9 cellular contexts compared by ENCODE assay signal in the genomic region with DNA sequence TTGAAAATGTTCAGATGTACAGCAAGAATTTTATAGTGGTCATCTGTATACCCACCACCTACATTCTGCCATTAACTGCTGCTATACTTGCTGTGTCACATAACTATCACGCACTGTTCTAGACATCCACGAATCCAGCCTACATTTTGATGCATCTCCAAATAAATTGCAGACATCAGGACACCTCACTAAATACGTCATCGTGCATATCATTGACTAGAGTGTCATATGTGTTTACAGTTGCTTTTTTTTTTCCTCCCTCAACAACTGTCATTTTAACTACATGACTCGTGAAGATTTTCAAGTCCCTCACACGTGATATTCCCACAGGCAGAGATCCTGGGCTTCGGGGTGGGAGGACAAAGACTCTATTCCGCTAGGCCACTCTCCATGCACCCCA. TPM values are rescaled to one million over a fixed set of nuclear protein-coding genes. Genes with fewer than 3 reads are reported as not detected.
A peak's percentile ranks its signal among the peaks of the same experiment; 100 is the strongest.
DNase-seq lines count a peak whose midpoint lies in the region; ATAC-seq and TF ChIP-seq lines count a peak whose summit lies in the region.
"Had no signal": no experiment of that assay in that cellular context is flagged by ENCODE, and none has a peak within 500 bp of the region (broad histone marks: within the 10 kb centered on the region; RNA-seq: fewer than 3 reads in every experiment).

No MANE protein-coding gene starts in this region.

- no peaks in the 10 kb centered on the region for H3F3A ChIP-seq in neural cell (ENCODE audit: insufficient read depth, low read length, poor library complexity, severe bottlenecking)

- H4K20me1 ChIP-seq in DND-41 (ENCODE audit: insufficient read depth, low read length) (no peaks in the 10 kb centered on the region), neural cell (ENCODE audit: insufficient read depth) (no peaks in the 10 kb centered on the region)

- no peak for TF ChIP-seq CTCF in DND-41 (IDR thresholded peaks at IDR 0.05; ENCODE audit: borderline replicate concordance, extremely low read depth, low read length, poor library complexity, severe bottlenecking)
- TF ChIP-seq CTCF in NB4 (IDR thresholded peaks at IDR 0.05; ENCODE audit: low read depth, low read length): no peak
- no peak for TF ChIP-seq CTCF in dorsolateral prefrontal cortex (IDR thresholded peaks at IDR 0.05 in 54 of 56, conservative IDR thresholded peaks at IDR 0.05 in 2 of 56; ENCODE audit: low read depth in 1 of 56, partially characterized antibody in 56 of 56)
- no peak for TF ChIP-seq CTCF in neural cell (IDR thresholded peaks at IDR 0.05; ENCODE audit: poor library complexity, severe bottlenecking)

- DNase-seq in DND-41 (no peak), NB4 (ENCODE audit: low read depth) (no peak), dorsolateral prefrontal cortex (peak in 1 of 10 donors; percentile 22), left ventricle myocardium superior (no peak), SHP77 treated with DMSO at 0.1 percent for 48 hours (lab: John Stamatoyannopoulos, UW) (no peak), NCI-H1694 (lab: John Stamatoyannopoulos, UW) (no peak), RKO (ENCODE audit: low spot score) (no peak)
- DNase-seq: T1000 had no signal

- peaks cover 8% of the 10 kb centered on the region for H3K79me2 ChIP-seq in DND-41 (ENCODE audit: insufficient read depth, low read length)
- no peaks in the 10 kb centered on the region for H3K79me2 ChIP-seq in neural cell (replicated peaks; ENCODE audit: insufficient read depth, low read length)

- TF ChIP-seq RAD21 in neural cell (conservative IDR thresholded peaks at IDR 0.05): no peak

- no peaks in the 10 kb centered on the region for H3K9me3 ChIP-seq in DND-41 (ENCODE audit: insufficient read depth, low read length, severe bottlenecking)
- no peaks in the 10 kb centered on the region for H3K9me3 ChIP-seq in neural cell (ENCODE audit: low read length)

- H3K4me3 ChIP-seq in DND-41 (ENCODE audit: low read depth in 1 of 2, low read length in 2 of 2) (peak overlapping the region; percentile 75 to 92; a peak in 3 of 4 replicates), NB4 (ENCODE audit: low read depth, low read length) (peak overlapping the region; percentile 76), dorsolateral prefrontal cortex (peak overlapping the region; percentile 45 to 97 (median 87)), neural cell (ENCODE audit: low read length) (peak overlapping the region; percentile 83)

- no peak overlapping the region for H2AFZ ChIP-seq in DND-41 (ENCODE audit: low read depth, low read length)
- H2AFZ ChIP-seq in neural cell (ENCODE audit: low read depth, low read length): peak overlapping the region; percentile 69

- H3K9me2 ChIP-seq in neural cell (ENCODE audit: insufficient read depth, low read length): no peaks in the 10 kb centered on the region

- TF ChIP-seq EP300 in neural cell (conservative IDR thresholded peaks at IDR 0.05; ENCODE audit: poor library complexity, severe bottlenecking): no peak

- H3K4me2 ChIP-seq in DND-41 (ENCODE audit: insufficient read depth, low read length) (peak overlapping the region; percentile 84), neural cell (ENCODE audit: low read length) (peak overlapping the region; percentile 95)

- intact Hi-C loops in dorsolateral prefrontal cortex (cut with DNase I) (loop anchor here in 1 of 2 donors (1.0 kb wide), 1 partner anchor 14 kb away; the partner anchor contains the start of gene GRPEL2), left ventricle myocardium superior (cut with micrococcal nuclease) (no loop called here)

- peak overlapping the region; percentile 64; the same call in 1 of the 2 replicates for H3K27ac ChIP-seq in DND-41 (ENCODE audit: low read length)
- peak overlapping the region in 51 of 59 donors; percentile 0 to 93 (median 85) for H3K27ac ChIP-seq in dorsolateral prefrontal cortex
- no peak overlapping the region for H3K27ac ChIP-seq in neural cell (ENCODE audit: low read length)

- no peak for TF ChIP-seq POLR2A in NB4 (IDR thresholded peaks at IDR 0.05; ENCODE audit: extremely low read depth, insufficient read length)

- ATAC-seq in DND-41 (ENCODE audit: insufficient read depth, low read depth) (no peak), left ventricle myocardium superior (no peak)

- H3K36me3 ChIP-seq in DND-41 (ENCODE audit: insufficient read depth, low read length) (no peaks in the 10 kb centered on the region), neural cell (ENCODE audit: insufficient read depth, low read length) (no peaks in the 10 kb centered on the region)

- no peaks in the 10 kb centered on the region for H3K27me3 ChIP-seq in DND-41 (ENCODE audit: insufficient read depth, low read length, poor library complexity)
- H3K27me3 ChIP-seq in dorsolateral prefrontal cortex: no peaks in the 10 kb centered on the region
- H3K27me3 ChIP-seq in neural cell (ENCODE audit: insufficient read depth, low read depth, low read length): no peaks in the 10 kb centered on the region

- peak overlapping the region; percentile 85 for H3K9ac ChIP-seq in DND-41 (ENCODE audit: low read depth, low read length)
- H3K9ac ChIP-seq in neural cell (ENCODE audit: low read length): peak overlapping the region; percentile 77

- peaks cover 36% of the 10 kb centered on the region for H3K4me1 ChIP-seq in DND-41 (ENCODE audit: insufficient read depth, low read length)

TF ChIP-seq in neural cell, 6 proteins besides CTCF, POLR2A, EP300 and RAD21:
- TF ChIP-seq MXI1 (conservative IDR thresholded peaks at IDR 0.05; ENCODE audit: poor library complexity, severe bottlenecking) (no peak), EZH2 (IDR thresholded peaks at IDR 0.05; ENCODE audit: borderline replicate concordance, insufficient read depth, low read length, poor library complexity, severe bottlenecking) (no peak), TAF1 (IDR thresholded peaks at IDR 0.05; ENCODE audit: low read depth) (no peak), POLR2AphosphoS5 (IDR thresholded peaks at IDR 0.05) (no peak)

RNA-seq across cellular contexts. Expression of gene PCYOX1L, which starts 1.0 kb away (rescaled TPM):
- total RNA-seq in dorsolateral prefrontal cortex (10 to 100 TPM in 116 of 120 experiments, 1 to 10 TPM in 4; 7.2 to 29.4 (median 19.2) TPM), left ventricle myocardium superior (2.6 TPM)
- polyA plus RNA-seq in neural cell: 19.5 and 21.1 TPM in 2 replicates
- polyA minus RNA-seq in neural cell: 19.3 and 20.5 TPM in 2 replicates

RNA-seq across cellular contexts. Expression of gene GRPEL2, which starts 13.5 kb away (rescaled TPM):
- total RNA-seq in dorsolateral prefrontal cortex (10 to 100 TPM in 119 of 120 experiments, 1 to 10 TPM in 1; 9.0 to 25.3 (median 17.3) TPM), left ventricle myocardium superior (8.9 TPM)
- polyA plus RNA-seq in neural cell: 13.0 and 19.3 TPM in 2 replicates
- 29.2 and 33.9 TPM in 2 replicates for polyA minus RNA-seq in neural cell

RNA-seq across cellular contexts. Expression of gene IL17B, which starts 20.3 kb away (rescaled TPM):
- total RNA-seq in dorsolateral prefrontal cortex (1 to 10 TPM in 1 of 120 experiments, under 1 TPM in 1, not detected in 118; 0.68 to 1.3 TPM), left ventricle myocardium superior (not detected)
- not detected in 2 replicates for polyA plus RNA-seq in neural cell
- not detected in 2 replicates for polyA minus RNA-seq in neural cell
